ENCODE assay signal across 16 cellular contexts in the genomic region with DNA sequence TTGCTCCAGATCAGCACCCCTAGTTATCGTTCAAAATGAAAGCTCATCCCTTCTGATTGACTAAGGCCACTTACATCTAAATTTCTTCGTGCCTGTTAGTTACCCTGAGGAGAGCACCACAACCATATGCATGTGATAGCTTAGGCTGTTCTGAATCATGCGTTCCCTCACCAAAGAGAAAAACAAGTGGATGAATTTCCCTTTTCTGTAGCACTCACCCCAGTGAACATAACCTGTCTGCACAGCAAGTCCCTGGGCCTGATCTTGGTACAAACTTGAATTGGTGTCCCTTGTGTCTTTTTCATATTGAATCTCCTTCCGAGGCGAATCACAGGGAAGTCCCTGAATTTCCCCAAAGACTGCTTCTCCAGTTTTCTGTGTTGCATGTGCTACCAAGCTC.
DNase-seq lines count a peak whose midpoint lies in the region; ATAC-seq, FAIRE-seq and TF ChIP-seq lines count a peak whose summit lies in the region.
"Had no signal": no experiment of that assay in that cellular context is flagged by ENCODE, and none has a peak within 500 bp of the region (broad histone marks: within the 10 kb centered on the region; RNA-seq: fewer than 3 reads in every experiment).

No MANE protein-coding gene starts in this region.

- no peaks in the 10 kb centered on the region for H3K27me3 Mint-ChIP-seq in activated naive CD4-positive, alpha-beta T cell treated with anti-CD3 and anti-CD28 coated beads for 36 hours (ENCODE audit: low read depth)
- no peaks in the 10 kb centered on the region for H3K27me3 Mint-ChIP-seq in activated naive CD4-positive, alpha-beta T cell treated with anti-CD3 and anti-CD28 coated beads, Interleukin-2, amount 10 ng/mL, durations not matched to agents 7 days and 5 days
- no peaks in the 10 kb centered on the region for H3K27me3 Mint-ChIP-seq in activated naive CD8-positive, alpha-beta T cell treated with anti-CD3 and anti-CD28 coated beads, Interleukin-2, amount 50 U/mL, for 24 hours
- H3K27me3 Mint-ChIP-seq: activated CD8-positive, alpha-beta memory T cell treated with anti-CD3 and anti-CD28 coated beads, Interleukin-2, amount 10 ng/mL, durations not matched to agents 7 days and 5 days had no signal

- H3K36me3 ChIP-seq in kidney (ENCODE audit: control insufficient read depth in 1 of 2, insufficient read depth in 2 of 2, low read length in 2 of 2) (peaks cover 19 to 21% of the 10 kb centered on the region in 2 donors), tibial artery (peaks cover 20 to 39% (median 20%) of the 10 kb centered on the region in 3 donors)

- H3K27ac ChIP-seq in kidney (ENCODE audit: low read depth in 2 of 2, low read length in 2 of 2) (peak overlapping the region; percentile 63 to 92), tibial artery (peak overlapping the region; percentile 78 to 79)
- H3K27ac ChIP-seq: neutrophil had no signal

- H3K4me1 Mint-ChIP-seq in activated naive CD4-positive, alpha-beta T cell treated with anti-CD3 and anti-CD28 coated beads for 36 hours (ENCODE audit: low read depth): peaks cover 22% of the 10 kb centered on the region
- H3K4me1 Mint-ChIP-seq in activated naive CD4-positive, alpha-beta T cell treated with anti-CD3 and anti-CD28 coated beads, Interleukin-2, amount 10 ng/mL, durations not matched to agents 7 days and 5 days: peaks cover 7% of the 10 kb centered on the region
- peaks cover 23% of the 10 kb centered on the region for H3K4me1 Mint-ChIP-seq in activated naive CD8-positive, alpha-beta T cell treated with anti-CD3 and anti-CD28 coated beads, Interleukin-2, amount 50 U/mL, for 24 hours

- ATAC-seq in activated naive CD8-positive, alpha-beta T cell treated with anti-CD3 and anti-CD28 coated beads, Interleukin-2, amount 50 U/mL, for 24 hours: peak; percentile 29
- ATAC-seq: activated CD8-positive, alpha-beta memory T cell treated with anti-CD3 and anti-CD28 coated beads, Interleukin-2, amount 10 ng/mL, durations not matched to agents 7 days and 5 days had no signal

- no peak overlapping the region for H3K9ac ChIP-seq in kidney (ENCODE audit: low read length in 2 of 2)

- CTCF ChIA-PET in activated naive CD4-positive, alpha-beta T cell treated with anti-CD3 and anti-CD28 coated beads for 36 hours (lab: Charles Lee): interaction anchor here (1.0 to 4.7 kb wide), 2 partner anchors 99 to 198 kb away, joined by 4 to 24 read pairs; no protein-coding TSS in a partner anchor
- CTCF ChIA-PET in activated naive CD4-positive, alpha-beta T cell treated with anti-CD3 and anti-CD28 coated beads, Interleukin-2, amount 10 ng/mL, durations not matched to agents 7 days and 5 days (lab: Charles Lee): interaction anchor here (0.6 to 4.6 kb wide), 6 partner anchors 27 to 624 kb away, joined by 3 to 24 read pairs (median 3); no protein-coding TSS in a partner anchor

- no peaks in the 10 kb centered on the region for H3K9me3 Mint-ChIP-seq in activated naive CD4-positive, alpha-beta T cell treated with anti-CD3 and anti-CD28 coated beads for 36 hours
- no peaks in the 10 kb centered on the region for H3K9me3 Mint-ChIP-seq in activated naive CD4-positive, alpha-beta T cell treated with anti-CD3 and anti-CD28 coated beads, Interleukin-2, amount 10 ng/mL, durations not matched to agents 7 days and 5 days
- H3K9me3 Mint-ChIP-seq in activated naive CD8-positive, alpha-beta T cell treated with anti-CD3 and anti-CD28 coated beads, Interleukin-2, amount 50 U/mL, for 24 hours: no peaks in the 10 kb centered on the region
- H3K9me3 Mint-ChIP-seq: T-helper 1 cell treated with Interleukin-12 subunit alpha and Interleukin-12 subunit beta and Interleukin-4 antibody, amounts not matched to agents 30 μg/mL and 1 μg/mL, for 36 hours had no signal

- H3K9me3 ChIP-seq in kidney (ENCODE audit: control insufficient read depth in 1 of 2, low read length in 2 of 2) (no peaks in the 10 kb centered on the region), tibial artery (no peaks in the 10 kb centered on the region)
- H3K9me3 ChIP-seq: neutrophil had no signal

- H3K4me3 Mint-ChIP-seq in activated naive CD4-positive, alpha-beta T cell treated with anti-CD3 and anti-CD28 coated beads for 36 hours: no peak overlapping the region
- no peak overlapping the region for H3K4me3 Mint-ChIP-seq in activated naive CD4-positive, alpha-beta T cell treated with anti-CD3 and anti-CD28 coated beads, Interleukin-2, amount 10 ng/mL, durations not matched to agents 7 days and 5 days
- H3K4me3 Mint-ChIP-seq in activated naive CD8-positive, alpha-beta T cell treated with anti-CD3 and anti-CD28 coated beads, Interleukin-2, amount 50 U/mL, for 24 hours: no peak overlapping the region
- H3K4me3 Mint-ChIP-seq: activated CD8-positive, alpha-beta memory T cell treated with anti-CD3 and anti-CD28 coated beads, Interleukin-2, amount 10 ng/mL, durations not matched to agents 7 days and 5 days; T-helper 1 cell treated with Interleukin-12 subunit alpha and Interleukin-12 subunit beta and Interleukin-4 antibody, amounts not matched to agents 30 μg/mL and 1 μg/mL, for 36 hours had no signal

- DNase-seq in activated naive CD4-positive, alpha-beta T cell treated with anti-CD3 and anti-CD28 coated beads for 36 hours: no peak
- no peak for DNase-seq in activated naive CD4-positive, alpha-beta T cell treated with anti-CD3 and anti-CD28 coated beads, Interleukin-2, amount 10 ng/mL, durations not matched to agents 7 days and 5 days
- DNase-seq in activated naive CD8-positive, alpha-beta T cell treated with anti-CD3 and anti-CD28 coated beads, Interleukin-2, amount 50 U/mL, for 24 hours: no peak
- DNase-seq in kidney: no peak
- no peak for DNase-seq in tibial artery
- DNase-seq in glomerular visceral epithelial cell (ENCODE audit: extremely low spot score): no peak
- no peak for DNase-seq in SHP77 treated with DMSO at 0.1 percent for 48 hours (lab: John Stamatoyannopoulos, UW)
- no peak for DNase-seq in NCI-H2171 (lab: John Stamatoyannopoulos, UW)
- DNase-seq: ACHN; activated CD8-positive, alpha-beta memory T cell treated with anti-CD3 and anti-CD28 coated beads, Interleukin-2, amount 10 ng/mL, durations not matched to agents 7 days and 5 days; NCI-H1694 treated with DMSO at 0.1 percent for 48 hours; stimulated activated CD4-positive, alpha-beta T cell treated with anti-CD3 and anti-CD28 coated beads, Interleukin-2, amount 100 ng/mL, for 24 hours; stimulated activated naive CD4-positive, alpha-beta T cell treated with Interleukin-2 at 50 U/mL for 16 hours had no signal

- no peak for FAIRE-seq in kidney (lab: Jason Lieb, UNC)
- FAIRE-seq: H1 had no signal

- no peaks in the 10 kb centered on the region for H3K27me3 ChIP-seq in tibial artery
- H3K27me3 ChIP-seq: neutrophil had no signal

- intact Hi-C loops in activated naive CD4-positive, alpha-beta T cell treated with anti-CD3 and anti-CD28 coated beads for 36 hours (cut with micrococcal nuclease): no loop called here
- intact Hi-C loops in kidney (cut with DNase I) (no loop called here), tibial artery (cut with DNase I; ENCODE audit: low total_unique reads) (loop anchor here (5.0 kb wide), 1 partner anchor 63 kb away; no protein-coding TSS in a partner anchor)

- H3K4me1 ChIP-seq in kidney (ENCODE audit: control insufficient read depth in 1 of 2, insufficient read depth in 1 of 2, low read depth in 1 of 2, low read length in 2 of 2): peaks cover 53 to 72% of the 10 kb centered on the region in 2 donors
- H3K4me1 ChIP-seq in tibial artery: peaks cover 0 to 81% (median 47%) of the 10 kb centered on the region in 4 donors

- H3K27ac Mint-ChIP-seq in activated naive CD4-positive, alpha-beta T cell treated with anti-CD3 and anti-CD28 coated beads for 36 hours: peak overlapping the region; percentile 9
- no peak overlapping the region for H3K27ac Mint-ChIP-seq in activated naive CD4-positive, alpha-beta T cell treated with anti-CD3 and anti-CD28 coated beads, Interleukin-2, amount 10 ng/mL, durations not matched to agents 7 days and 5 days
- no peak overlapping the region for H3K27ac Mint-ChIP-seq in activated naive CD8-positive, alpha-beta T cell treated with anti-CD3 and anti-CD28 coated beads, Interleukin-2, amount 50 U/mL, for 24 hours
- H3K27ac Mint-ChIP-seq: activated CD8-positive, alpha-beta memory T cell treated with anti-CD3 and anti-CD28 coated beads, Interleukin-2, amount 10 ng/mL, durations not matched to agents 7 days and 5 days; T-helper 1 cell treated with Interleukin-12 subunit alpha and Interleukin-12 subunit beta and Interleukin-4 antibody, amounts not matched to agents 30 μg/mL and 1 μg/mL, for 36 hours had no signal

- TF ChIP-seq CTCF in kidney (IDR thresholded peaks at IDR 0.05; ENCODE audit: borderline replicate concordance, extremely low read depth, insufficient read depth) (no peak), tibial artery (IDR thresholded peaks at IDR 0.05) (no peak)

- peaks cover 27% of the 10 kb centered on the region for H3K36me3 Mint-ChIP-seq in activated naive CD4-positive, alpha-beta T cell treated with anti-CD3 and anti-CD28 coated beads for 36 hours (ENCODE audit: low read depth)
- H3K36me3 Mint-ChIP-seq in activated naive CD4-positive, alpha-beta T cell treated with anti-CD3 and anti-CD28 coated beads, Interleukin-2, amount 10 ng/mL, durations not matched to agents 7 days and 5 days: peaks cover 51% of the 10 kb centered on the region
- peaks cover 30% of the 10 kb centered on the region for H3K36me3 Mint-ChIP-seq in activated naive CD8-positive, alpha-beta T cell treated with anti-CD3 and anti-CD28 coated beads, Interleukin-2, amount 50 U/mL, for 24 hours (ENCODE audit: low read depth)

- H3K4me3 ChIP-seq in kidney (ENCODE audit: low read length in 2 of 2) (peak overlapping the region in 1 of 2 donors; percentile 13), tibial artery (peak overlapping the region; percentile 41 to 45)
